In the genomic region with DNA sequence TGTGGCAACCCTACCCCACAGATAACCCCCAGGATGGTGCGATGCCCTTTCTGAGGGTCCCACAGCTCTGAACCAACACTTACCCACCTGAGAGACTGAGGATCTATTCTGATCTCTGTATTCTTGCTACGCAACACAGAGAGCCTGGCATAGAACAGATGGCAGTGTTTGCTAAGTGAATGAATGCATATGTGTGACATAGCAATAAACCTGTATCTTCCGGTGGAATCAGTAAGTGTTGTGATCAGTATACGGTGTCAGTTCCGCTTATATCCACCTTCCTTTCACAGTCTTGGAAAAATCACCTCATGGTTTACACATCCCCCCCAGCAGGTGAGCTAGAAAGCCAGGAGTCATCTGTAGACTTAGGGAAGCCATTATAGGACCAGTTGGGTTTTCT, we compare ENCODE assay signal across 9 cellular contexts. TPM values are rescaled to one million over a fixed set of nuclear protein-coding genes. Genes with fewer than 3 reads are reported as not detected.
DNase-seq lines count a peak whose midpoint lies in the region; ATAC-seq and TF ChIP-seq lines count a peak whose summit lies in the region.
"Had no signal": no experiment of that assay in that cellular context is flagged by ENCODE, and none has a peak within 500 bp of the region (broad histone marks: within the 10 kb centered on the region; RNA-seq: fewer than 3 reads in every experiment).

No MANE protein-coding gene starts in this region.

- H3K27me3 Mint-ChIP-seq in stimulated activated naive B cell treated with anti-CD40 and anti-IgM and Interleukin-4, amounts not matched to agents 10 μg/mL and 1 μg/mL and 100 μg/mL, for 72 hours = peaks cover 14 to 24% of the 10 kb centered on the region in 2 donors

- H3K4me1 Mint-ChIP-seq in stimulated activated naive B cell treated with anti-CD40 and anti-IgM and Interleukin-4, amounts not matched to agents 10 μg/mL and 1 μg/mL and 100 μg/mL, for 72 hours = peaks cover 4 to 7% of the 10 kb centered on the region in 2 donors

- H4K20me1 ChIP-seq in Karpas-422 (ENCODE audit: insufficient read depth, low read depth, low read length) = no peaks in the 10 kb centered on the region

- H3K9me3 Mint-ChIP-seq in stimulated activated naive B cell treated with anti-CD40 and anti-IgM and Interleukin-4, amounts not matched to agents 10 μg/mL and 1 μg/mL and 100 μg/mL, for 72 hours = no peaks in the 10 kb centered on the region

- H3K4me3 ChIP-seq in foreskin fibroblast (ENCODE audit: low read depth in 1 of 2, low read length in 2 of 2) (peak overlapping the region; percentile 45 to 61), Karpas-422 (ENCODE audit: low read length) (no peak overlapping the region)

- H3K27ac Mint-ChIP-seq in stimulated activated naive B cell treated with anti-CD40 and anti-IgM and Interleukin-4, amounts not matched to agents 10 μg/mL and 1 μg/mL and 100 μg/mL, for 72 hours = no peak overlapping the region

- no peaks in the 10 kb centered on the region for H3K9me2 ChIP-seq in Karpas-422 (replicated peaks; ENCODE audit: insufficient read depth, low read length)

- H3K4me1 ChIP-seq in Karpas-422 (ENCODE audit: low read length) = peaks cover 9% of the 10 kb centered on the region

- no peak for ATAC-seq in stimulated activated naive B cell treated with anti-CD40 and anti-IgM and Interleukin-4, amounts not matched to agents 10 μg/mL and 1 μg/mL and 100 μg/mL, for 72 hours (replicated peaks)

- H3K27me3 ChIP-seq in Karpas-422 (ENCODE audit: low read length) = no peaks in the 10 kb centered on the region

- no peaks in the 10 kb centered on the region for H3K9me3 ChIP-seq in Karpas-422 (ENCODE audit: low read length)

- no peak overlapping the region for H3K27ac ChIP-seq in Karpas-422 (ENCODE audit: low read length)

- no peaks in the 10 kb centered on the region for H3K36me3 ChIP-seq in Karpas-422 (ENCODE audit: insufficient read depth, low read length)

- TF ChIP-seq CTCF in foreskin fibroblast (IDR thresholded peaks at IDR 0.05; ENCODE audit: low read depth, low read length) = no peak

- H3K79me2 ChIP-seq in Karpas-422 (ENCODE audit: low read length) = no peaks in the 10 kb centered on the region

- no peaks in the 10 kb centered on the region for H3K36me3 Mint-ChIP-seq in stimulated activated naive B cell treated with anti-CD40 and anti-IgM and Interleukin-4, amounts not matched to agents 10 μg/mL and 1 μg/mL and 100 μg/mL, for 72 hours

- DNase-seq in SIG-M5 treated with dmso at 0.1 percent for 504 hours (lab: John Stamatoyannopoulos, UW; ENCODE audit: unreplicated experiment) (peak; percentile 58), SIG-M5 (lab: John Stamatoyannopoulos, UW) (no peak), SHP77 treated with DMSO at 0.1 percent for 48 hours (lab: John Stamatoyannopoulos, UW) (peak; percentile 68), foreskin fibroblast (no peak), Karpas-422 (no peak), mesenteric fat pad (ENCODE audit: low spot score) (no peak), G401 (ENCODE audit: low spot score) (no peak)
- DNase-seq in stimulated activated naive B cell treated with anti-CD40 and anti-IgM and Interleukin-4, amounts not matched to agents 10 μg/mL and 1 μg/mL and 100 μg/mL, for 72 hours = no peak
- DNase-seq: RPMI8226 had no signal

- peak overlapping the region; percentile 8 to 57 for H3K4me3 Mint-ChIP-seq in stimulated activated naive B cell treated with anti-CD40 and anti-IgM and Interleukin-4, amounts not matched to agents 10 μg/mL and 1 μg/mL and 100 μg/mL, for 72 hours

- H3K4me2 ChIP-seq in Karpas-422 (ENCODE audit: low read depth, low read length, poor library complexity, severe bottlenecking) = no peak overlapping the region

- in situ Hi-C loops in G401 (cut with HindIII; ENCODE audit: low sequenced_read_pairs) = no loop called here

- H2AFZ ChIP-seq in Karpas-422 (ENCODE audit: low read length) = no peak overlapping the region

- no peak overlapping the region for H3K9ac ChIP-seq in Karpas-422 (ENCODE audit: low read length)

RNA-seq across cellular contexts. Expression of gene HSD17B10, which starts 5.9 kb away (rescaled TPM):
- total RNA-seq in Karpas-422 (2014; rRNA removed; shearing (Covaris generic); ENCODE audit: low replicate concordance) = 115 and 158 TPM in 2 replicates
- total RNA-seq in mesenteric fat pad = 77.7 TPM
- total RNA-seq in G401 (2014; rRNA removed; shearing (Covaris generic)) = 190 and 203 TPM in 2 replicates

RNA-seq across cellular contexts. Expression of gene RIBC1, which starts 17.4 kb away (rescaled TPM):
- 0.40 and 0.89 TPM in 2 replicates for total RNA-seq in Karpas-422 (2014; rRNA removed; shearing (Covaris generic); ENCODE audit: low replicate concordance)
- total RNA-seq in mesenteric fat pad = 0.22 TPM
- total RNA-seq in G401 (2014; rRNA removed; shearing (Covaris generic)) = 1.4 and 3.5 TPM in 2 replicates

RNA-seq across cellular contexts. Expression of gene SMC1A, which starts 17.6 kb away (rescaled TPM):
- total RNA-seq in Karpas-422 (2014; rRNA removed; shearing (Covaris generic); ENCODE audit: low replicate concordance) = 15.7 and 25.0 TPM in 2 replicates
- 50.6 TPM for total RNA-seq in mesenteric fat pad
- 5.7 and 24.8 TPM in 2 replicates for total RNA-seq in G401 (2014; rRNA removed; shearing (Covaris generic))

Comparison
In these comparisons a context has a peak if more than half of its experiments do, and no peak if none do; other contexts are left out.
1. DNase-seq: peak in SIG-M5 treated with dmso at 0.1 percent for 504 hours (single experiment) and SHP77 treated with DMSO at 0.1 percent for 48 hours (single experiment); none in SIG-M5 (single experiment), foreskin fibroblast (0 of 2), stimulated activated naive B cell treated with anti-CD40 and anti-IgM and Interleukin-4, amounts not matched to agents 10 μg/mL and 1 μg/mL and 100 μg/mL, for 72 hours (single experiment), Karpas-422 (single experiment), mesenteric fat pad (single experiment) and G401 (single experiment).